Comparison of ENCODE assay signal across 1 cellular context in the genomic region with DNA sequence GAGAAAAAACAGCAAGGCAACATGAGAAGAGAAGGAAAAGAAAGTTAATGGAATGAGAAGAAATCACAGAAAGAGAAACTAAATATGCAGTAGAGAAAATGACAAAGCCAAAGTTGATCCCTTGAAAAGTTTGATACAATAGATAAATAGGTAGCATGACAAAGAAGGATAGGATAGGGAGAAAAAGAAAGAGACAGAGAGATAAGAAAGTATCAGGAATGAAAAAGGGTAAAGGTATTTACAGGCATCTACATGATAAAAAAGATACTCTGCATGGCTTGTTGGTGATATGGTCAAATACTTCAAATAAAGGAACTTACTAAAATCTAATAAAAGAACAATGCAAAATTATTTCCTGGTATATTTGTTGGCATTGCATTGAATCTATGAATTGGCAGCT.
TF ChIP-seq lines count a peak whose summit lies in the region.

No MANE protein-coding gene starts in this region.

TF ChIP-seq in WTC11, 78 proteins besides CTCF, POLR2A, EP300 and RAD21 (continued from another document):
- TF ChIP-seq IRF2 (CRISPR knock-in tag; IDR thresholded peaks at IDR 0.05; ENCODE audit: borderline replicate concordance, low read depth) (no peak), NFYB (CRISPR knock-in tag; conservative IDR thresholded peaks at IDR 0.05; ENCODE audit: low read depth) (no peak), TEAD4 (CRISPR knock-in tag; IDR thresholded peaks at IDR 0.05) (no peak), FOXK1 (CRISPR knock-in tag; IDR thresholded peaks at IDR 0.05) (no peak), GABPB1 (CRISPR knock-in tag; IDR thresholded peaks at IDR 0.05) (no peak), RORB (CRISPR knock-in tag; IDR thresholded peaks at IDR 0.05) (no peak), CBFB (CRISPR knock-in tag; IDR thresholded peaks at IDR 0.05; ENCODE audit: low read depth) (no peak), OVOL2 (CRISPR knock-in tag; IDR thresholded peaks at IDR 0.05; ENCODE audit: borderline replicate concordance) (no peak)
